In the genomic region with DNA sequence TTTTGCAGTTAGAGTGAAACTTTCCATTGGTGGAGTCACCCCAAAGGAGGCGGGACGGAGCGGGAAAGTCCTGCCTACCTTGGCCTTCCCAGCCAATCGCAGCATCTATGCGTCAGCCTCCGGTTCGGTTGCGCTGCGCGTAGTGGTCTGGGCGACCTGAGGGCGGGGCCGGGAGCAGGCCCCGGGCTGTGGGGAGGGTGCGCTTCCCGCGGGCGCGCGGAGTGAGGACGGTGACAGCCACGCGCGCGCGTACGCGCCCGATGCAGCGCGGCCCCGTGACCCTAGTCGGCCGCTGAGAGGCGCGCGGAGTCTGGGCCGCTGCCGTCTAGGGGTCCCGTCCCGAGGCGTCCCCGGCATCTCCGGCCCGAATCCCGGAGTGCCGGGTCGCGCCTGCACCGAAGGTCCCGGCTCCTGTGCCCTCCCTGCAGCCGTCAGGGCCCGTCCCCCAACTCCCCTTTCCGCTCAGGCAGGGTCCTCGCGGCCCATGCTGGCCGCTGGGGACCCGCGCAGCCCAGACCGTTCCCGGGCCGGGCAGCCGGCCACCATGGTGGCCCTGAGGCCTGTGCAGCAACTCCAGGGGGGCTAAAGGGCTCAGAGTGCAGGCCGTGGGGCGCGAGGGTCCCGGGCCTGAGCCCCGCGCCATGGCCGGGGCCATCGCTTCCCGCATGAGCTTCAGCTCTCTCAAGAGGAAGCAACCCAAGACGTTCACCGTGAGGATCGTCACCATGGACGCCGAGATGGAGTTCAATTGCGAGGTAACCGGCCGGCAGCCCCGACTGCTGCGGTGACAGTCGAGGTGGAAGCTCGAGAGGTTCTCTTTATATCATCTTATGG, we compare ENCODE assay signal across 8 cellular contexts. TPM values are rescaled to one million over a fixed set of nuclear protein-coding genes. Genes with fewer than 3 reads are reported as not detected.
DNase-seq lines count a peak whose midpoint lies in the region; ATAC-seq, FAIRE-seq and TF ChIP-seq lines count a peak whose summit lies in the region.

Gene NF2, plus strand, starts transcription at position 276 of the 834 bp plus-strand sequence. Its CDS starts 366 bp downstream, at position 642.

- DNase-seq in AG08395 (ENCODE audit: low spot score) (peak; percentile 99), NCI-H2227 (lab: John Stamatoyannopoulos, UW; ENCODE audit: unreplicated experiment) (peak; percentile 98), bronchial epithelial cell (ENCODE audit: low read depth) (peak; percentile 99), small intestine (peak; percentile 100)

- peak; percentile 96 for ATAC-seq in GM18907 (IDR thresholded peaks at IDR 0.05; ENCODE audit: unreplicated experiment)
- peak; percentile 94 for ATAC-seq in HG03159 (IDR thresholded peaks at IDR 0.05; ENCODE audit: unreplicated experiment)

- H3K4me1 ChIP-seq in iPS-20b (ENCODE audit: insufficient read depth, low read length) (peaks cover 10% of the 10 kb centered on the region; the same call in 1 of the 2 replicates), small intestine (ENCODE audit: control insufficient read depth in 2 of 2, insufficient read depth in 1 of 2, low read depth in 1 of 2, low read length in 1 of 2) (peaks cover 2 to 8% of the 10 kb centered on the region in 2 donors)

- no peaks in the 10 kb centered on the region for H3K9me3 ChIP-seq in iPS-20b (ENCODE audit: insufficient read depth, low read depth, low read length)
- H3K9me3 ChIP-seq in small intestine (ENCODE audit: control insufficient read depth, low read depth), result no peaks in the 10 kb centered on the region

- H3K36me3 ChIP-seq in bronchial epithelial cell (ENCODE audit: control insufficient read depth, insufficient read depth, low read length), result no peaks in the 10 kb centered on the region
- 0 out of 2 replicates have a peak, but pooled peaks cover 3% of the 10 kb centered on the region for H3K36me3 ChIP-seq in iPS-20b (ENCODE audit: insufficient read depth, low read depth, low read length)
- no peaks in the 10 kb centered on the region for H3K36me3 ChIP-seq in small intestine (ENCODE audit: control insufficient read depth in 2 of 2, insufficient read depth in 2 of 2, low read length in 2 of 2)

- H3K9ac ChIP-seq in iPS-20b (ENCODE audit: low read depth, low read length), result peak within 1 kb of the TSS; percentile 94

- 0 to 1% (median 0%) methylated on average over 62 to 84 of the region's 84 CpGs for WGBS in small intestine, 3 donors

- peak within 1 kb of the TSS; percentile 94 for H3K4me3 ChIP-seq in WI38 (ENCODE audit: low read depth, low read length)
- peak within 1 kb of the TSS; percentile 82 for H3K4me3 ChIP-seq in bronchial epithelial cell (ENCODE audit: low read depth, low read length)
- H3K4me3 ChIP-seq in iPS-20b (ENCODE audit: low read length), result peak within 1 kb of the TSS; percentile 96
- peak within 1 kb of the TSS; percentile 96 to 98 for H3K4me3 ChIP-seq in small intestine (ENCODE audit: low read depth in 1 of 2, low read length in 2 of 2)

- TF ChIP-seq CTCF in WI38 (IDR thresholded peaks at IDR 0.05; ENCODE audit: low read depth, low read length), result no peak
- TF ChIP-seq CTCF in bronchial epithelial cell (IDR thresholded peaks at IDR 0.05; ENCODE audit: insufficient read depth, low read length, severe bottlenecking), result no peak

- peak; percentile 95 for FAIRE-seq in bronchial epithelial cell (lab: Jason Lieb, UNC)
- FAIRE-seq in small intestine (lab: Jason Lieb, UNC), result no peak

- H3K27me3 ChIP-seq in bronchial epithelial cell (ENCODE audit: control insufficient read depth, insufficient read depth, low read length) (no peaks in the 10 kb centered on the region), iPS-20b (ENCODE audit: insufficient read depth, low read length) (no peaks in the 10 kb centered on the region), small intestine (ENCODE audit: control insufficient read depth in 2 of 2, insufficient read depth in 2 of 2, low read length in 2 of 2) (no peaks in the 10 kb centered on the region)

- H3K27ac ChIP-seq in iPS-20b (ENCODE audit: low read length) (peak within 1 kb of the TSS; percentile 62), small intestine (ENCODE audit: low read depth in 1 of 2, low read length in 1 of 2) (peak within 1 kb of the TSS; percentile 90 to 95)

RNA-seq across cellular contexts. Expression of gene NF2, which starts in this region (rescaled TPM):
- total RNA-seq in bronchial epithelial cell, result 23.6 and 28.4 TPM in 2 replicates
- polyA plus RNA-seq in small intestine, result 10 to 100 TPM in 1 of 3 donors, 1 to 10 TPM in 2; 6.5 to 14.7 (median 8.1) TPM

Comparison
In these comparisons a context has a peak if more than half of its experiments do, and no peak if none do; other contexts are left out.
1. Peak in every context shown above with its lines: DNase-seq, ATAC-seq, H3K4me3 ChIP-seq and H3K27ac ChIP-seq.